24 cellular contexts compared by ENCODE assay signal in the genomic region with DNA sequence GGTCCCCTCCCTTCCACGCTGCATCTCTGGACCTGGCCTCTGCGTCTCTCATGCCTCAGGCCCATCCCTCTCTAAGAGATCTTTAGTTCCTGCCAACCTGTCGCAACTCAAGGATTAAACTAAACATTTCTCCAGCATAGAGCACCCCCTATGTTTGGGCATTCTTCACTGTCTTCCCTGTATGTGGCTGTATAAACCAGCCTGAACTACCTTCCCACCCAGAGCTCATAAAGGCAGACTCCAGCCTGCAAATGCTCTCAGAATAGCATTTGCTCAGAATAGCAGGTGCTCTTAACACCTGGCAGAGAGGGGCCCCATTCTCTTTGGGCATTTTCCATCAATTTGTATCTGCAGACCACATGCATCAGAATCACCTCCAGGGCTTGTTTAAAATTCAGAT.
A peak's percentile ranks its signal among the peaks of the same experiment; 100 is the strongest.
DNase-seq lines count a peak whose midpoint lies in the region; ATAC-seq and TF ChIP-seq lines count a peak whose summit lies in the region.
"Had no signal": no experiment of that assay in that cellular context is flagged by ENCODE, and none has a peak within 500 bp of the region (broad histone marks: within the 10 kb centered on the region; RNA-seq: fewer than 3 reads in every experiment).

No MANE protein-coding gene starts in this region.

- peak overlapping the region; percentile 76 for H3K27ac Mint-ChIP-seq in activated CD4-positive, alpha-beta T cell treated with anti-CD3 and anti-CD28 coated beads, Interleukin-2, amount 10 ng/mL, durations not matched to agents 7 days and 5 days
- no peak overlapping the region for H3K27ac Mint-ChIP-seq in WTC11
- H3K27ac Mint-ChIP-seq in stimulated activated memory B cell treated with anti-CD40 and anti-IgM and Interleukin-4, amounts not matched to agents 10 μg/mL and 1 μg/mL and 100 μg/mL, for 72 hours = peak overlapping the region; percentile 59
- H3K27ac Mint-ChIP-seq: activated naive CD8-positive, alpha-beta T cell had no signal

- H3K4me3 Mint-ChIP-seq in activated CD4-positive, alpha-beta T cell treated with anti-CD3 and anti-CD28 coated beads, Interleukin-2, amount 10 ng/mL, durations not matched to agents 7 days and 5 days = no peak overlapping the region
- H3K4me3 Mint-ChIP-seq in WTC11 = no peak overlapping the region
- H3K4me3 Mint-ChIP-seq in stimulated activated memory B cell treated with anti-CD40 and anti-IgM and Interleukin-4, amounts not matched to agents 10 μg/mL and 1 μg/mL and 100 μg/mL, for 72 hours = no peak overlapping the region
- H3K4me3 Mint-ChIP-seq: activated naive CD8-positive, alpha-beta T cell had no signal

- POLR2A ChIA-PET in activated CD4-positive, alpha-beta T cell treated with anti-CD3 and anti-CD28 coated beads, Interleukin-2, amount 10 ng/mL, durations not matched to agents 7 days and 5 days (lab: Charles Lee) = no interaction called here
- POLR2A ChIA-PET in WTC11 (lab: Charles Lee) = no interaction called here

- H3K36me3 ChIP-seq in KOPT-K1 (ENCODE audit: insufficient read depth, low read length) = no peaks in the 10 kb centered on the region
- H3K36me3 ChIP-seq: heart left ventricle, left ventricle myocardium inferior, upper lobe of right lung had no signal

- peaks cover 48% of the 10 kb centered on the region for H3K4me1 Mint-ChIP-seq in activated CD4-positive, alpha-beta T cell treated with anti-CD3 and anti-CD28 coated beads, Interleukin-2, amount 10 ng/mL, durations not matched to agents 7 days and 5 days
- peaks cover 11% of the 10 kb centered on the region for H3K4me1 Mint-ChIP-seq in WTC11
- peaks cover 37% of the 10 kb centered on the region for H3K4me1 Mint-ChIP-seq in stimulated activated memory B cell treated with anti-CD40 and anti-IgM and Interleukin-4, amounts not matched to agents 10 μg/mL and 1 μg/mL and 100 μg/mL, for 72 hours

- no peak for TF ChIP-seq CTCF in WTC11 (IDR thresholded peaks at IDR 0.05)

- DNase-seq in activated CD4-positive, alpha-beta T cell treated with anti-CD3 and anti-CD28 coated beads, Interleukin-2, amount 10 ng/mL, durations not matched to agents 7 days and 5 days = no peak
- no peak for DNase-seq in activated CD4-positive, alpha-beta T cell treated with anti-CD3 and anti-CD28 coated beads for 4 hours
- DNase-seq in WTC11 (ENCODE audit: low spot score) (no peak), NK-92 (lab: John Stamatoyannopoulos, UW; ENCODE audit: unreplicated experiment) (no peak)
- DNase-seq: activated CD4-positive, alpha-beta T cell treated with anti-CD3 and anti-CD28 coated beads for 1 hour; central memory CD4-positive, alpha-beta T cell; heart left ventricle; left ventricle myocardium inferior; midbrain; NCI-H1105; NCI-H2029 treated with DMSO at 0.1 percent for 48 hours; NCI-H510A; posterior cingulate gyrus; stimulated activated CD4-positive, alpha-beta T cell treated with anti-CD3 and anti-CD28 coated beads, Interleukin-15, amount 100 ng/mL, for 24 hours; upper lobe of right lung had no signal

- H3K36me3 Mint-ChIP-seq in activated CD4-positive, alpha-beta T cell treated with anti-CD3 and anti-CD28 coated beads, Interleukin-2, amount 10 ng/mL, durations not matched to agents 7 days and 5 days (ENCODE audit: low read depth) = peaks cover 4% of the 10 kb centered on the region
- no peaks in the 10 kb centered on the region for H3K36me3 Mint-ChIP-seq in WTC11
- no peaks in the 10 kb centered on the region for H3K36me3 Mint-ChIP-seq in stimulated activated memory B cell treated with anti-CD40 and anti-IgM and Interleukin-4, amounts not matched to agents 10 μg/mL and 1 μg/mL and 100 μg/mL, for 72 hours
- H3K36me3 Mint-ChIP-seq: activated naive CD8-positive, alpha-beta T cell had no signal

- ATAC-seq in WTC11 = peak; percentile 60
- ATAC-seq in stimulated activated memory B cell treated with anti-CD40 and anti-IgM and Interleukin-4, amounts not matched to agents 10 μg/mL and 1 μg/mL and 100 μg/mL, for 72 hours = no peak
- no peak for ATAC-seq in GM19397 (IDR thresholded peaks at IDR 0.05; ENCODE audit: unreplicated experiment)
- no peak for ATAC-seq in HG02623 (IDR thresholded peaks at IDR 0.05; ENCODE audit: unreplicated experiment)
- ATAC-seq: HCT116, heart left ventricle, sciatic nerve, upper lobe of right lung had no signal

- H3K9me3 ChIP-seq in KOPT-K1 (ENCODE audit: insufficient read depth, low read length, poor library complexity, severe bottlenecking) = no peaks in the 10 kb centered on the region
- H3K9me3 ChIP-seq: heart left ventricle, left ventricle myocardium inferior, upper lobe of right lung had no signal

- H3K27me3 Mint-ChIP-seq in activated CD4-positive, alpha-beta T cell treated with anti-CD3 and anti-CD28 coated beads, Interleukin-2, amount 10 ng/mL, durations not matched to agents 7 days and 5 days = no peaks in the 10 kb centered on the region
- H3K27me3 Mint-ChIP-seq in WTC11 (ENCODE audit: low read depth) = no peaks in the 10 kb centered on the region
- no peaks in the 10 kb centered on the region for H3K27me3 Mint-ChIP-seq in stimulated activated memory B cell treated with anti-CD40 and anti-IgM and Interleukin-4, amounts not matched to agents 10 μg/mL and 1 μg/mL and 100 μg/mL, for 72 hours
- H3K27me3 Mint-ChIP-seq: activated naive CD8-positive, alpha-beta T cell had no signal

- CTCF ChIA-PET in activated CD4-positive, alpha-beta T cell treated with anti-CD3 and anti-CD28 coated beads, Interleukin-2, amount 10 ng/mL, durations not matched to agents 7 days and 5 days (lab: Charles Lee) = interaction anchor here (1.1 to 1.7 kb wide), 2 partner anchors 17 to 606 kb away, joined by 3 to 5 read pairs; no protein-coding TSS in a partner anchor
- CTCF ChIA-PET in WTC11 (lab: Charles Lee) = interaction anchor here (1.4 to 1.5 kb wide), 2 partner anchors 16 to 84 kb away, joined by 3 to 4 read pairs; partner anchors contain the start of gene EHD3

- H3K27ac ChIP-seq in KOPT-K1 (ENCODE audit: low read depth, low read length, poor library complexity, severe bottlenecking) = peak overlapping the region; percentile 53
- H3K27ac ChIP-seq: C4-2B, epithelial cell of prostate, upper lobe of right lung had no signal

- H3K9me3 Mint-ChIP-seq in activated CD4-positive, alpha-beta T cell treated with anti-CD3 and anti-CD28 coated beads, Interleukin-2, amount 10 ng/mL, durations not matched to agents 7 days and 5 days = no peaks in the 10 kb centered on the region
- H3K9me3 Mint-ChIP-seq in WTC11 = no peaks in the 10 kb centered on the region
- no peaks in the 10 kb centered on the region for H3K9me3 Mint-ChIP-seq in stimulated activated memory B cell treated with anti-CD40 and anti-IgM and Interleukin-4, amounts not matched to agents 10 μg/mL and 1 μg/mL and 100 μg/mL, for 72 hours

TF ChIP-seq in WTC11, 78 proteins besides CTCF, POLR2A, EP300 and RAD21 (continues in another document):
- TF ChIP-seq JAZF1 (CRISPR knock-in tag; IDR thresholded peaks at IDR 0.05) (no peak), MYBL2 (CRISPR knock-in tag; IDR thresholded peaks at IDR 0.05) (no peak), ZNF232 (CRISPR knock-in tag; IDR thresholded peaks at IDR 0.05) (no peak), OVOL2 (CRISPR knock-in tag; IDR thresholded peaks at IDR 0.05; ENCODE audit: borderline replicate concordance) (no peak), ZNF121 (CRISPR knock-in tag; IDR thresholded peaks at IDR 0.05) (no peak), SOX15 (CRISPR knock-in tag; IDR thresholded peaks at IDR 0.05) (no peak), ATF1 (CRISPR knock-in tag; IDR thresholded peaks at IDR 0.05) (no peak), PRDM15 (CRISPR knock-in tag; IDR thresholded peaks at IDR 0.05) (no peak), NR1H2 (CRISPR knock-in tag; IDR thresholded peaks at IDR 0.05) (no peak), FOXK1 (CRISPR knock-in tag; IDR thresholded peaks at IDR 0.05) (no peak), RELA (CRISPR knock-in tag; IDR thresholded peaks at IDR 0.05; ENCODE audit: borderline replicate concordance) (no peak)
- TF ChIP-seq, protein P1, sequence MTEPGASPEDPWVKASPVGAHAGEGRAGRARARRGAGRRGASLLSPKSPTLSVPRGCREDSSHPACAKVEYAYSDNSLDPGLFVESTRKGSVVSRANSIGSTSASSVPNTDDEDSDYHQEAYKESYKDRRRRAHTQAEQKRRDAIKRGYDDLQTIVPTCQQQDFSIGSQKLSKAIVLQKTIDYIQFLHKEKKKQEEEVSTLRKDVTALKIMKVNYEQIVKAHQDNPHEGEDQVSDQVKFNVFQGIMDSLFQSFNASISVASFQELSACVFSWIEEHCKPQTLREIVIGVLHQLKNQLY (CRISPR knock-in tag; IDR thresholded peaks at IDR 0.05) = no peak
- TF ChIP-seq, protein P2, sequence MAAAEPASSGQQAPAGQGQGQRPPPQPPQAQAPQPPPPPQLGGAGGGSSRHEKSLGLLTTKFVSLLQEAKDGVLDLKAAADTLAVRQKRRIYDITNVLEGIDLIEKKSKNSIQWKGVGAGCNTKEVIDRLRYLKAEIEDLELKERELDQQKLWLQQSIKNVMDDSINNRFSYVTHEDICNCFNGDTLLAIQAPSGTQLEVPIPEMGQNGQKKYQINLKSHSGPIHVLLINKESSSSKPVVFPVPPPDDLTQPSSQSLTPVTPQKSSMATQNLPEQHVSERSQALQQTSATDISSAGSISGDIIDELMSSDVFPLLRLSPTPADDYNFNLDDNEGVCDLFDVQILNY (CRISPR knock-in tag; IDR thresholded peaks at IDR 0.05) = no peak
